8 cellular contexts compared by ENCODE assay signal in the genomic region with DNA sequence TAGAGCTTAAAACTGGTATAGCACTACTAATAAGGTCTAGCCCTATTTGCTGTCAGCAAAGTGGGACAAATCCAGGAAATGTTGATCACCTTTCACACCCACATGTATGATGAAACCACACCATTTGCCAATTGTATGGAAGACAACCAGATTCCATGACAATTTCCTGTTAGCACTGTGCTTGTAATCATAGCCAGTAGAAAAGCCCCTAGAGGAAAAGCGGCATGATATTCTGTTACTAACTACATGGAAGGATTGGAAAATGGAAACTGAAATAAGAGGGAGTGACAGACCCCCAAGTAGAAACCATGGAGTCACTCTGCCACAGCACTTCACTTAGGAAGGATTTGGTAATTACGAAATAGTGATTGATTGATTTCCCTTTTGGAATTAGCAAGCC. TPM values are rescaled to one million over a fixed set of nuclear protein-coding genes. Genes with fewer than 3 reads are reported as not detected.
DNase-seq lines count a peak whose midpoint lies in the region; ATAC-seq and TF ChIP-seq lines count a peak whose summit lies in the region.

No MANE protein-coding gene starts in this region.

- ATAC-seq in activated T-cell treated with anti-CD3 and anti-CD28 coated beads, Interleukin-2, amount 50 U/mL, for 4 hours: no peak
- ATAC-seq in HG03520 (IDR thresholded peaks at IDR 0.05; ENCODE audit: unreplicated experiment): no peak

- no peaks in the 10 kb centered on the region for H3K9me3 Mint-ChIP-seq in activated T-cell treated with anti-CD3 and anti-CD28 coated beads, Interleukin-2, amount 50 U/mL, for 4 hours
- H3K9me3 Mint-ChIP-seq in activated T-helper 2 cell treated with anti-CD3 and anti-CD28 coated beads, Interferon-gamma antibody, Interleukin-2, Interleukin-4, amounts not matched to agents 10 μg/mL and 5 μg/mL and 100 μg/mL, durations not matched to agents 14 hours and 24 hours and 36 hours: no peaks in the 10 kb centered on the region

- H3K27ac Mint-ChIP-seq in activated T-helper 2 cell treated with anti-CD3 and anti-CD28 coated beads, Interferon-gamma antibody, Interleukin-2, Interleukin-4, amounts not matched to agents 10 μg/mL and 5 μg/mL and 100 μg/mL, durations not matched to agents 14 hours and 24 hours and 36 hours: no peak overlapping the region

- TF ChIP-seq CTCF in suprapubic skin (IDR thresholded peaks at IDR 0.05) (no peak), lower leg skin (IDR thresholded peaks at IDR 0.05) (no peak)

- H3K9me3 ChIP-seq in suprapubic skin: no peaks in the 10 kb centered on the region

- H3K36me3 ChIP-seq in suprapubic skin: no peaks in the 10 kb centered on the region

- H3K4me1 Mint-ChIP-seq in activated T-cell treated with anti-CD3 and anti-CD28 coated beads, Interleukin-2, amount 50 U/mL, for 4 hours (ENCODE audit: low read depth): peaks cover 67% of the 10 kb centered on the region
- H3K4me1 Mint-ChIP-seq in activated T-helper 2 cell treated with anti-CD3 and anti-CD28 coated beads, Interferon-gamma antibody, Interleukin-2, Interleukin-4, amounts not matched to agents 10 μg/mL and 5 μg/mL and 100 μg/mL, durations not matched to agents 14 hours and 24 hours and 36 hours (ENCODE audit: low read depth): peaks cover 58% of the 10 kb centered on the region

- no peak for TF ChIP-seq EP300 in suprapubic skin (IDR thresholded peaks at IDR 0.05)

- no peaks in the 10 kb centered on the region for H3K27me3 Mint-ChIP-seq in activated T-cell treated with anti-CD3 and anti-CD28 coated beads, Interleukin-2, amount 50 U/mL, for 4 hours (ENCODE audit: low read depth)
- H3K27me3 Mint-ChIP-seq in activated T-helper 2 cell treated with anti-CD3 and anti-CD28 coated beads, Interferon-gamma antibody, Interleukin-2, Interleukin-4, amounts not matched to agents 10 μg/mL and 5 μg/mL and 100 μg/mL, durations not matched to agents 14 hours and 24 hours and 36 hours (ENCODE audit: low read depth): peaks cover 10% of the 10 kb centered on the region

- H3K27me3 ChIP-seq in suprapubic skin: no peaks in the 10 kb centered on the region

- intact Hi-C loops in activated T-helper 2 cell treated with anti-CD3 and anti-CD28 coated beads, Interferon-gamma antibody, Interleukin-2, Interleukin-4, amounts not matched to agents 10 μg/mL and 5 μg/mL and 100 μg/mL, durations not matched to agents 14 hours and 24 hours and 36 hours (cut with micrococcal nuclease): no loop called here
- intact Hi-C loops in lower leg skin (cut with DNase I; ENCODE audit: low total_unique reads): no loop called here

- DNase-seq in activated T-cell treated with anti-CD3 and anti-CD28 coated beads, Interleukin-2, amount 50 U/mL, for 4 hours: no peak
- no peak for DNase-seq in activated T-cell treated with anti-CD3 and anti-CD28 coated beads, Interleukin-2, amount 50 U/mL, for 48 hours
- DNase-seq in activated T-helper 2 cell treated with anti-CD3 and anti-CD28 coated beads, Interferon-gamma antibody, Interleukin-2, Interleukin-4, amounts not matched to agents 10 μg/mL and 5 μg/mL and 100 μg/mL, durations not matched to agents 14 hours and 24 hours and 36 hours (ENCODE audit: low spot score): no peak
- DNase-seq in inferior parietal cortex (ENCODE audit: extremely low spot score) (peak; percentile 39), suprapubic skin (ENCODE audit: low spot score in 2 of 2) (no peak), NCI-H128 (lab: John Stamatoyannopoulos, UW; ENCODE audit: unreplicated experiment) (no peak), lower leg skin (ENCODE audit: low spot score in 2 of 2) (no peak)

- TF ChIP-seq POLR2A in suprapubic skin (IDR thresholded peaks at IDR 0.05) (no peak), lower leg skin (IDR thresholded peaks at IDR 0.05) (no peak)

- H3K4me1 ChIP-seq in suprapubic skin: peaks cover 48% of the 10 kb centered on the region

- no peaks in the 10 kb centered on the region for H3K36me3 Mint-ChIP-seq in activated T-cell treated with anti-CD3 and anti-CD28 coated beads, Interleukin-2, amount 50 U/mL, for 4 hours (ENCODE audit: insufficient read depth)
- no peaks in the 10 kb centered on the region for H3K36me3 Mint-ChIP-seq in activated T-helper 2 cell treated with anti-CD3 and anti-CD28 coated beads, Interferon-gamma antibody, Interleukin-2, Interleukin-4, amounts not matched to agents 10 μg/mL and 5 μg/mL and 100 μg/mL, durations not matched to agents 14 hours and 24 hours and 36 hours (ENCODE audit: low read depth)

- H3K4me3 Mint-ChIP-seq in activated T-cell treated with anti-CD3 and anti-CD28 coated beads, Interleukin-2, amount 50 U/mL, for 4 hours: peak overlapping the region; percentile 76
- peak overlapping the region; percentile 37 for H3K4me3 Mint-ChIP-seq in activated T-helper 2 cell treated with anti-CD3 and anti-CD28 coated beads, Interferon-gamma antibody, Interleukin-2, Interleukin-4, amounts not matched to agents 10 μg/mL and 5 μg/mL and 100 μg/mL, durations not matched to agents 14 hours and 24 hours and 36 hours (ENCODE audit: low read depth)

- 71% methylated on average over 2 of the region's 2 CpGs for WGBS in suprapubic skin
- WGBS in lower leg skin, 2 donors: 72% methylated on average over 2 of the region's 2 CpGs

- H3K4me3 ChIP-seq in suprapubic skin: peak overlapping the region; percentile 53
- H3K4me3 ChIP-seq in lower leg skin (ENCODE audit: low read depth, poor library complexity, severe bottlenecking): no peak overlapping the region

- peak overlapping the region; percentile 21 for H3K27ac ChIP-seq in suprapubic skin

RNA-seq across cellular contexts. Expression of a gene that starts 0.9 kb away (rescaled TPM):
- under 1 TPM in 2 of 3 donors, not detected in 1; 0.30 to 0.50 TPM for total RNA-seq in activated T-cell treated with anti-CD3 and anti-CD28 coated beads, Interleukin-2, amount 50 U/mL, for 4 hours
- 0.21 and 0.68 TPM in 2 replicates for total RNA-seq in activated T-helper 2 cell treated with anti-CD3 and anti-CD28 coated beads, Interferon-gamma antibody, Interleukin-2, Interleukin-4, amounts not matched to agents 10 μg/mL and 5 μg/mL and 100 μg/mL, durations not matched to agents 14 hours and 24 hours and 36 hours
- 10 to 100 TPM in 1 of 4 donors, 1 to 10 TPM in 3; 1.2 to 23.8 (median 3.4) TPM for total RNA-seq in suprapubic skin
- 1 to 10 TPM; 1.3 to 3.5 (median 2.3) TPM for total RNA-seq in lower leg skin

RNA-seq across cellular contexts. Expression of a gene that starts 3.3 kb away (rescaled TPM):
- 1 to 10 TPM; 3.0 to 3.6 (median 3.1) TPM for total RNA-seq in activated T-cell treated with anti-CD3 and anti-CD28 coated beads, Interleukin-2, amount 50 U/mL, for 4 hours
- 4.8 and 5.9 TPM in 2 replicates for total RNA-seq in activated T-helper 2 cell treated with anti-CD3 and anti-CD28 coated beads, Interferon-gamma antibody, Interleukin-2, Interleukin-4, amounts not matched to agents 10 μg/mL and 5 μg/mL and 100 μg/mL, durations not matched to agents 14 hours and 24 hours and 36 hours
- total RNA-seq in suprapubic skin: 10 to 100 TPM in 3 of 4 donors, 1 to 10 TPM in 1; 8.4 to 15.1 (median 12.8) TPM
- 10 to 100 TPM; 13.6 to 20.7 (median 17.7) TPM for total RNA-seq in lower leg skin

RNA-seq across cellular contexts. Expression of a gene that starts 14.0 kb away (rescaled TPM):
- total RNA-seq in activated T-cell treated with anti-CD3 and anti-CD28 coated beads, Interleukin-2, amount 50 U/mL, for 4 hours: 10 to 100 TPM; 14.7 to 16.6 (median 16.2) TPM
- total RNA-seq in activated T-helper 2 cell treated with anti-CD3 and anti-CD28 coated beads, Interferon-gamma antibody, Interleukin-2, Interleukin-4, amounts not matched to agents 10 μg/mL and 5 μg/mL and 100 μg/mL, durations not matched to agents 14 hours and 24 hours and 36 hours: 10.0 and 10.2 TPM in 2 replicates
- total RNA-seq in suprapubic skin (10 to 100 TPM; 17.3 to 26.1 (median 23.5) TPM), lower leg skin (10 to 100 TPM; 15.5 to 32.5 (median 25.8) TPM)
